ENCODE assay signal across 23 cellular contexts in the genomic region with DNA sequence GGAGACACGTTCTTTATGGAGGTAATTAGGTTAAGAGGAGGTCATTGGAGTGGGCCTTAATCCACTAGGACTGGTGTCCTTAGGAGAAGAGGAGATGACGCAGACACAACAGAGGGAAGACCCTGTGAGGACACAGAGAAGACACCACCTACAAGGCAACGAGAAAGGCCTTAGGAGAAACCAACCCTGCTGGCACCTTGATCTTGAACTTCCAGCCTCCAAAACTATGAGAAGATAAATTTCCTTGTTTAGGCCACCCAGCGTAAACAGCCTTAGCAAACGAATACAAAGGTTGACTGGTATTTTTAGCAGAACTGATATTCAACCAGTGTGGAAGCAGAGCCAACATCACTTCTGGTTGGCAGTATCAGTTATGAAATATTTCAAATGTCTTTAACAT.
DNase-seq lines count a peak whose midpoint lies in the region; ATAC-seq and TF ChIP-seq lines count a peak whose summit lies in the region.
"Had no signal": no experiment of that assay in that cellular context is flagged by ENCODE, and none has a peak within 500 bp of the region (broad histone marks: within the 10 kb centered on the region; RNA-seq: fewer than 3 reads in every experiment).

No MANE protein-coding gene starts in this region.

- no peak overlapping the region for H3K27ac Mint-ChIP-seq in activated CD8-positive, alpha-beta memory T cell treated with anti-CD3 and anti-CD28 coated beads, Interleukin-2, amount 10 ng/mL, durations not matched to agents 7 days and 5 days
- H3K27ac Mint-ChIP-seq in type B pancreatic cell = no peak overlapping the region

- H3K9me3 ChIP-seq in heart left ventricle = peaks cover 0 to 4% (median 0%) of the 10 kb centered on the region in 12 donors
- no peaks in the 10 kb centered on the region for H3K9me3 ChIP-seq in lung (ENCODE audit: control insufficient read depth in 2 of 2, insufficient read depth in 1 of 2, low read length in 1 of 2)
- H3K9me3 ChIP-seq in thoracic aorta = no peaks in the 10 kb centered on the region
- H3K9me3 ChIP-seq: ovary had no signal

- H3K4me3 Mint-ChIP-seq in activated CD8-positive, alpha-beta memory T cell treated with anti-CD3 and anti-CD28 coated beads, Interleukin-2, amount 10 ng/mL, durations not matched to agents 7 days and 5 days = no peak overlapping the region
- H3K4me3 Mint-ChIP-seq in type B pancreatic cell = no peak overlapping the region
- H3K4me3 Mint-ChIP-seq: effector memory CD8-positive, alpha-beta T cell had no signal

- H3K4me1 ChIP-seq in heart left ventricle (peaks cover 10 to 94% (median 72%) of the 10 kb centered on the region in 12 donors), lung (ENCODE audit: control insufficient read depth in 2 of 2, insufficient read depth in 2 of 2, low read length in 2 of 2) (peaks cover 27 to 45% of the 10 kb centered on the region in 2 donors), thoracic aorta (ENCODE audit: control insufficient read depth in 1 of 2, low read depth in 2 of 2) (peaks cover 23 to 62% of the 10 kb centered on the region in 2 donors)

- no peaks in the 10 kb centered on the region for H3K4me1 Mint-ChIP-seq in activated CD8-positive, alpha-beta memory T cell treated with anti-CD3 and anti-CD28 coated beads, Interleukin-2, amount 10 ng/mL, durations not matched to agents 7 days and 5 days
- H3K4me1 Mint-ChIP-seq in type B pancreatic cell (ENCODE audit: unreplicated experiment) = peaks cover 22% of the 10 kb centered on the region

- H3K4me3 ChIP-seq in heart left ventricle (no peak overlapping the region), lung (no peak overlapping the region), thoracic aorta (no peak overlapping the region)
- H3K4me3 ChIP-seq: GM12878, ovary had no signal

- no peak for ATAC-seq in activated CD8-positive, alpha-beta memory T cell treated with anti-CD3 and anti-CD28 coated beads, Interleukin-2, amount 10 ng/mL, durations not matched to agents 7 days and 5 days
- ATAC-seq in heart left ventricle = peak; percentile 1 to 29 (median 8)
- ATAC-seq in lung (ENCODE audit: insufficient read depth, low FRiP score) = no peak
- ATAC-seq in thoracic aorta (ENCODE audit: insufficient number of reproducible peaks, low FRiP score, low read depth) = no peak
- ATAC-seq: effector memory CD8-positive, alpha-beta T cell; foreskin keratinocyte; GM12878 had no signal

- DNase-seq in activated CD8-positive, alpha-beta memory T cell treated with anti-CD3 and anti-CD28 coated beads for 24 hours = peak; percentile 28
- no peak for DNase-seq in activated CD8-positive, alpha-beta memory T cell treated with anti-CD3 and anti-CD28 coated beads, Interleukin-2, amount 10 ng/mL, durations not matched to agents 7 days and 5 days
- DNase-seq in heart left ventricle (no peak), lung (ENCODE audit: low spot score) (no peak), thoracic aorta (ENCODE audit: low spot score) (no peak), amygdala (lab: John Stamatoyannopoulos, UW) (no peak), type B pancreatic cell (ENCODE audit: extremely low spot score, unreplicated experiment) (no peak), SKM-1 treated with dmso at 0.1 percent for 144 hours (lab: John Stamatoyannopoulos, UW; ENCODE audit: unreplicated experiment) (no peak)
- DNase-seq: activated CD4-positive, alpha-beta T cell treated with anti-CD3 and anti-CD28 coated beads for 48 hours; activated naive CD4-positive, alpha-beta T cell treated with Interleukin-2 at 50 U/mL for 16 hours; effector memory CD8-positive, alpha-beta T cell; EL; foreskin keratinocyte; left cardiac atrium; NCI-H1048; NCI-H1694; NCI-H2171; OCI-M1; ovary; stimulated activated CD4-positive, alpha-beta T cell treated with anti-CD3 and anti-CD28 coated beads, Interleukin-2, amount 100 ng/mL, for 48 hours had no signal

- peaks cover 8% of the 10 kb centered on the region for H3K36me3 Mint-ChIP-seq in activated CD8-positive, alpha-beta memory T cell treated with anti-CD3 and anti-CD28 coated beads, Interleukin-2, amount 10 ng/mL, durations not matched to agents 7 days and 5 days
- no peaks in the 10 kb centered on the region for H3K36me3 Mint-ChIP-seq in type B pancreatic cell

- no peaks in the 10 kb centered on the region for H3K27me3 Mint-ChIP-seq in activated CD8-positive, alpha-beta memory T cell treated with anti-CD3 and anti-CD28 coated beads, Interleukin-2, amount 10 ng/mL, durations not matched to agents 7 days and 5 days
- H3K27me3 Mint-ChIP-seq in type B pancreatic cell = no peaks in the 10 kb centered on the region
- H3K27me3 Mint-ChIP-seq: effector memory CD8-positive, alpha-beta T cell had no signal

- intact Hi-C loops in heart left ventricle (cut with DNase I) = loop anchor here in 4 of 10 donors (5.0 to 10.0 kb wide), 4 partner anchors 73 to 125 kb away; a partner anchor contains a TSS

- no peaks in the 10 kb centered on the region for H3K9me3 Mint-ChIP-seq in activated CD8-positive, alpha-beta memory T cell treated with anti-CD3 and anti-CD28 coated beads, Interleukin-2, amount 10 ng/mL, durations not matched to agents 7 days and 5 days (ENCODE audit: low read depth)
- H3K9me3 Mint-ChIP-seq in type B pancreatic cell = peaks cover 3% of the 10 kb centered on the region
- H3K9me3 Mint-ChIP-seq: effector memory CD8-positive, alpha-beta T cell had no signal

- H3K27ac ChIP-seq in heart left ventricle = peak overlapping the region; percentile 59 to 93 (median 76)
- H3K27ac ChIP-seq in lung (ENCODE audit: low read depth in 1 of 2, low read length in 1 of 2) = peak overlapping the region; percentile 26 to 76
- peak overlapping the region; percentile 97 for H3K27ac ChIP-seq in thoracic aorta
- H3K27ac ChIP-seq: 22Rv1, foreskin keratinocyte, ovary, VCaP had no signal

- WGBS in heart left ventricle, 4 donors = 74 to 83% (median 79%) methylated on average over 5 of the region's 5 CpGs
- WGBS in lung, 2 donors = 63 to 76% methylated on average over 5 of the region's 5 CpGs

- TF ChIP-seq CTCF in heart left ventricle (IDR thresholded peaks at IDR 0.05) (no peak), lung (IDR thresholded peaks at IDR 0.05; ENCODE audit: control extremely low read depth, extremely low read depth) (no peak), thoracic aorta (IDR thresholded peaks at IDR 0.05) (no peak), type B pancreatic cell (conservative IDR thresholded peaks at IDR 0.05) (no peak)

- H3K36me3 ChIP-seq in heart left ventricle = no peaks in the 10 kb centered on the region
- H3K36me3 ChIP-seq in lung (ENCODE audit: control insufficient read depth in 2 of 2, insufficient read depth in 2 of 2, low read length in 2 of 2) = no peaks in the 10 kb centered on the region
- no peaks in the 10 kb centered on the region for H3K36me3 ChIP-seq in thoracic aorta
- H3K36me3 ChIP-seq: ovary had no signal

- H3K27me3 ChIP-seq in heart left ventricle (no peaks in the 10 kb centered on the region), lung (ENCODE audit: control insufficient read depth, insufficient read depth) (no peaks in the 10 kb centered on the region), thoracic aorta (replicated peaks; ENCODE audit: insufficient read depth) (no peaks in the 10 kb centered on the region)
- H3K27me3 ChIP-seq: foreskin keratinocyte, ovary had no signal

- CTCF ChIA-PET in activated CD8-positive, alpha-beta memory T cell treated with anti-CD3 and anti-CD28 coated beads, Interleukin-2, amount 10 ng/mL, durations not matched to agents 7 days and 5 days (lab: Charles Lee) = interaction anchor here (1.4 kb wide), 1 partner anchor 9 kb away, joined by 4 read pairs; no protein-coding TSS in a partner anchor

- TF ChIP-seq POLR2A in heart left ventricle (IDR thresholded peaks at IDR 0.05) = no peak

Comparison
In these comparisons a context has a peak if more than half of its experiments do, and no peak if none do; other contexts are left out.
1. ATAC-seq: peak in heart left ventricle (4 of 4); none in activated CD8-positive, alpha-beta memory T cell treated with anti-CD3 and anti-CD28 coated beads, Interleukin-2, amount 10 ng/mL, durations not matched to agents 7 days and 5 days (single experiment), lung (single experiment) and thoracic aorta (single experiment).
2. Peak in every context shown above with its lines, with median percentiles within 50 percentile points of each other: H3K27ac ChIP-seq.